Comparison of ENCODE assay signal across 21 cellular contexts in the genomic region with DNA sequence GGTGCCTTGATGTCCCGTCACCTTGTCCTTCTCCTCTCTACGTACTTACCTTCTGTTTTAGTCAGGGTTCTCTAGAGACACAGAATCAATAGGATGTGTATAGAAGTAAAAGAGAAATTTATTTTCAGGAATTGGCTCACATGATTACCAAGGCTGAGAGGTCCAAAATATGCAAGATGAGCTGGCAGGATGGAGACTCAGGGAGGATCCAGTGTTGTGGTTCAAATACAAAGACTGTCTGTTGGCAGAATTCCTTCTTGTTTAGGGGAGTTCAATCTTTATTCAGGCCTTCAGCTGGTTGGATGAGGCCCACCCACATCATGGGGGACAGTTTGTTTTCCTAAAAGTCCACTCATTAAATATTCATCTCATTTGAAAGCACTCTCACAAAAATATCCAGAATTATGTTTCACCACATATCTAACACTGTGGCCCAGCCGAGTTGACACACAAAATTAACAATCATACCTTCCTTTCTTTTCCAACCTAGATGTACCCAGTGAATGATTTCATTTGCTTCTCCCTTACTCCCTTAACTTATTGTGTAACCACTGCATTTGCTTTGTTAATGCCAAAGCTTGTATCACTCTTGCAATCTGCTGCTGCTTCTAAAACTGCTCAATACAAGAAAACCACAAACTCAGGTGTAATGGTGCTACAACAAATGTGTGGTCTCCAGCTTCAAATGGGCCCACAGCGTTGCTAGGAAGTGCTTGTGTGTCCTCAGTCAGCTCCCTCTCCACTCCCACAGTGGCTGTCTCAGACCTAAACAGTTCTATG.
A peak's percentile ranks its signal among the peaks of the same experiment; 100 is the strongest.
DNase-seq lines count a peak whose midpoint lies in the region; TF ChIP-seq lines count a peak whose summit lies in the region.
"Had no signal": no experiment of that assay in that cellular context is flagged by ENCODE, and none has a peak within 500 bp of the region (broad histone marks: within the 10 kb centered on the region; RNA-seq: fewer than 3 reads in every experiment).

No MANE protein-coding gene starts in this region.

- peak; percentile 43 for DNase-seq in mammary epithelial cell
- no peak for DNase-seq in MCF 10A (ENCODE audit: unreplicated experiment)
- DNase-seq in adipocyte (ENCODE audit: low read depth) = peak; percentile 33
- DNase-seq in glomerular visceral epithelial cell (ENCODE audit: extremely low spot score) = peak; percentile 12
- DNase-seq in cerebellum (ENCODE audit: low spot score) = no peak
- no peak for DNase-seq in CD14-positive monocyte (ENCODE audit: low spot score)
- DNase-seq in KG1 (lab: John Stamatoyannopoulos, UW) = no peak
- DNase-seq in central memory CD4-positive, alpha-beta T cell = no peak
- DNase-seq: activated CD4-positive, alpha-beta T cell treated with anti-CD3 and anti-CD28 coated beads, Interleukin-2, amount 10 ng/mL, durations not matched to agents 7 days and 5 days; activated CD8-positive, alpha-beta memory T cell treated with anti-CD3 and anti-CD28 coated beads, Interleukin-2, amount 50 U/mL, for 48 hours; activated gamma-delta T cell; anterior cingulate cortex; DMS 273 treated with DMSO at 0.1 percent for 48 hours; naive thymus-derived CD4-positive, alpha-beta T cell; NCI-H1417 treated with DMSO at 0.1 percent for 48 hours; NCI-H2171; testis had no signal

- H3K36me3 Mint-ChIP-seq in MCF 10A (ENCODE audit: insufficient read depth, unreplicated experiment) = no peaks in the 10 kb centered on the region
- no peaks in the 10 kb centered on the region for H3K36me3 Mint-ChIP-seq in CD14-positive monocyte
- H3K36me3 Mint-ChIP-seq: naive thymus-derived CD4-positive, alpha-beta T cell had no signal

- H3K27ac Mint-ChIP-seq in MCF 10A (ENCODE audit: low read depth, unreplicated experiment) = no peak overlapping the region
- H3K27ac Mint-ChIP-seq in CD14-positive monocyte = no peak overlapping the region
- H3K27ac Mint-ChIP-seq: activated CD4-positive, alpha-beta T cell treated with anti-CD3 and anti-CD28 coated beads, Interleukin-2, amount 10 ng/mL, durations not matched to agents 7 days and 5 days; dendritic cell treated with granulocyte-macrophage colony-stimulating factor and Interleukin-4, amounts not matched to agents 40 ng/mL and 50 ng/mL, for 4 days; progenitor cell of endocrine pancreas had no signal

- dilution Hi-C loops in mammary epithelial cell (cut with HindIII; ENCODE audit: low sequenced_read_pairs) = no loop called here

- in situ Hi-C loops in mammary epithelial cell (cut with MboI; ENCODE audit: low sequenced_read_pairs in 2 of 2) = no loop called here

- H3K4me2 ChIP-seq in mammary epithelial cell (ENCODE audit: insufficient read depth, low read depth, low read length) = peak overlapping the region; percentile 48

- no peaks in the 10 kb centered on the region for H3K9me3 Mint-ChIP-seq in MCF 10A (ENCODE audit: unreplicated experiment)
- peaks cover 0 to 6% (median 1%) of the 10 kb centered on the region in 7 donors for H3K9me3 Mint-ChIP-seq in CD14-positive monocyte
- H3K9me3 Mint-ChIP-seq: activated CD4-positive, alpha-beta T cell treated with anti-CD3 and anti-CD28 coated beads, Interleukin-2, amount 10 ng/mL, durations not matched to agents 7 days and 5 days; dendritic cell treated with granulocyte-macrophage colony-stimulating factor and Interleukin-4, amounts not matched to agents 40 ng/mL and 50 ng/mL, for 4 days; naive thymus-derived CD4-positive, alpha-beta T cell had no signal

- POLR2A ChIA-PET in MCF 10A (lab: Yijun Ruan, JAX) = no interaction called here

- H3K4me1 Mint-ChIP-seq in MCF 10A (ENCODE audit: insufficient read depth, unreplicated experiment) (peaks cover 20% of the 10 kb centered on the region), CD14-positive monocyte (peaks cover 10% of the 10 kb centered on the region)
- H3K4me1 Mint-ChIP-seq: activated CD4-positive, alpha-beta T cell treated with anti-CD3 and anti-CD28 coated beads, Interleukin-2, amount 10 ng/mL, durations not matched to agents 7 days and 5 days had no signal

- peak overlapping the region; percentile 45 for H3K27ac ChIP-seq in mammary epithelial cell (ENCODE audit: insufficient read depth, low read depth, low read length)
- H3K27ac ChIP-seq: 22Rv1, testis had no signal

- no peaks in the 10 kb centered on the region for H3K36me3 ChIP-seq in mammary epithelial cell (ENCODE audit: insufficient read depth, low read length)
- no peaks in the 10 kb centered on the region for H3K36me3 ChIP-seq in adipocyte (ENCODE audit: control insufficient read depth, insufficient read depth, low read length, severe bottlenecking)

- no peak overlapping the region for H3K9ac ChIP-seq in mammary epithelial cell (ENCODE audit: insufficient read depth, low read length)
- H3K9ac ChIP-seq in adipocyte (ENCODE audit: low read length) = no peak overlapping the region

- H3K4me3 ChIP-seq in mammary epithelial cell (replicated peaks in 1 of 3; ENCODE audit: insufficient read depth in 1 of 3, low read depth in 2 of 3, low read length in 3 of 3) (no peak overlapping the region), adipocyte (ENCODE audit: low read length) (no peak overlapping the region)
- H3K4me3 ChIP-seq: lung, testis had no signal

- BruUV-seq in mammary epithelial cell (replicated peaks; lab: Mats Ljungman, UMichigan) (no TSS peak), MCF 10A (replicated peaks; lab: Mats Ljungman, UMichigan) (no TSS peak)

- H3K4me1 ChIP-seq in mammary epithelial cell (ENCODE audit: insufficient read depth, low read length) = peaks cover 55% of the 10 kb centered on the region
- peaks cover 27% of the 10 kb centered on the region for H3K4me1 ChIP-seq in adipocyte (ENCODE audit: control insufficient read depth, insufficient read depth, low read length)
- H3K4me1 ChIP-seq: testis had no signal

- H3K27me3 Mint-ChIP-seq in MCF 10A (ENCODE audit: insufficient read depth, unreplicated experiment) = no peaks in the 10 kb centered on the region
- H3K27me3 Mint-ChIP-seq in CD14-positive monocyte (ENCODE audit: low read depth in 3 of 3) = peaks cover 0 to 2% (median 0%) of the 10 kb centered on the region in 3 donors
- H3K27me3 Mint-ChIP-seq: progenitor cell of endocrine pancreas had no signal

- H3K4me3 Mint-ChIP-seq in MCF 10A (ENCODE audit: unreplicated experiment) = no peak overlapping the region
- no peak overlapping the region for H3K4me3 Mint-ChIP-seq in CD14-positive monocyte
- H3K4me3 Mint-ChIP-seq: activated CD4-positive, alpha-beta T cell treated with anti-CD3 and anti-CD28 coated beads, Interleukin-2, amount 10 ng/mL, durations not matched to agents 7 days and 5 days; dendritic cell treated with granulocyte-macrophage colony-stimulating factor and Interleukin-4, amounts not matched to agents 40 ng/mL and 50 ng/mL, for 4 days; naive thymus-derived CD4-positive, alpha-beta T cell had no signal

- no peaks in the 10 kb centered on the region for H4K20me1 ChIP-seq in mammary epithelial cell (ENCODE audit: insufficient read depth, low read length)

- peak overlapping the region; percentile 41 for H2AFZ ChIP-seq in mammary epithelial cell (ENCODE audit: low read depth, low read length)

- H3K9me3 ChIP-seq in mammary epithelial cell (replicated peaks; ENCODE audit: insufficient read depth, low read length) = no peaks in the 10 kb centered on the region
- no peaks in the 10 kb centered on the region for H3K9me3 ChIP-seq in adipocyte (ENCODE audit: control insufficient read depth, low read length)
- H3K9me3 ChIP-seq: testis had no signal

- WGBS in mammary epithelial cell (ENCODE audit: low coverage, missing lambda C conversion rate) = 83% methylated on average over 4 of the region's 4 CpGs

- no peak for TF ChIP-seq CTCF in mammary epithelial cell (conservative IDR thresholded peaks at IDR 0.05 in 1 of 2, IDR thresholded peaks at IDR 0.05 in 1 of 2; ENCODE audit: extremely low read depth in 1 of 2, insufficient read depth in 1 of 2, low read depth in 1 of 2, low read length in 2 of 2)
- TF ChIP-seq CTCF in MCF 10A (IDR thresholded peaks at IDR 0.05; ENCODE audit: unreplicated experiment) = no peak
- TF ChIP-seq CTCF in CD14-positive monocyte (IDR thresholded peaks at IDR 0.05) = no peak

- intact Hi-C loops in mammary epithelial cell (cut with micrococcal nuclease) = no loop called here
- intact Hi-C loops in MCF 10A (cut with micrococcal nuclease) = no loop called here
- intact Hi-C loops in CD14-positive monocyte (cut with micrococcal nuclease) = no loop called here

- H3K79me2 ChIP-seq in mammary epithelial cell (ENCODE audit: insufficient read depth, low read length) = no peaks in the 10 kb centered on the region

- CTCF ChIA-PET in mammary epithelial cell (lab: Charles Lee; ENCODE audit: low non-redundant PET) = no interaction called here
- CTCF ChIA-PET in MCF 10A (lab: Yijun Ruan, JAX) = interaction anchor here (0.7 to 1.4 kb wide), 2 partner anchors 326 to 371 kb away, joined by 3 read pairs; no protein-coding TSS in a partner anchor

- H3K27me3 ChIP-seq in mammary epithelial cell (ENCODE audit: insufficient read depth, low read length) (no peaks in the 10 kb centered on the region), adipocyte (replicated peaks; ENCODE audit: control insufficient read depth, insufficient read depth, low read length) (no peaks in the 10 kb centered on the region)
- H3K27me3 ChIP-seq: testis had no signal

Comparison
In these comparisons a context has a peak if more than half of its experiments do, and no peak if none do; other contexts are left out.
1. DNase-seq: peak in mammary epithelial cell (single experiment), adipocyte (single experiment) and glomerular visceral epithelial cell (single experiment); none in MCF 10A (single experiment), cerebellum (single experiment), CD14-positive monocyte (single experiment), KG1 (single experiment) and central memory CD4-positive, alpha-beta T cell (single experiment).